ENCODE assay signal across 8 cellular contexts in genomic region chr19:11380653-11381534, GRCh38. TPM values are rescaled to one million over a fixed set of nuclear protein-coding genes. Genes with fewer than 3 reads are reported as not detected.
DNase-seq lines count a peak whose midpoint lies in the region; ATAC-seq, FAIRE-seq and TF ChIP-seq lines count a peak whose summit lies in the region.

No MANE protein-coding gene starts in this region.

- TF ChIP-seq POLR2A in endothelial cell of umbilical vein (IDR thresholded peaks at IDR 0.05; ENCODE audit: low read depth, low read length), result peak; percentile 36

- H3K4me1 ChIP-seq in CD8-positive, alpha-beta T cell (ENCODE audit: insufficient read depth, low read length), result peaks cover 47% of the 10 kb centered on the region
- peaks cover 44% of the 10 kb centered on the region for H3K4me1 ChIP-seq in endothelial cell of umbilical vein (ENCODE audit: control insufficient read depth, extremely low read depth, insufficient read depth, low read length)
- peaks cover 75% of the 10 kb centered on the region for H3K4me1 ChIP-seq in mononuclear cell (ENCODE audit: insufficient read depth, low read length)

- peak; percentile 83 for ATAC-seq in CD8-positive, alpha-beta T cell
- ATAC-seq in GM19452 (IDR thresholded peaks at IDR 0.05; ENCODE audit: unreplicated experiment) (peak; percentile 76), HG03575 (IDR thresholded peaks at IDR 0.05; ENCODE audit: extremely low read depth, insufficient number of reproducible peaks, low FRiP score, unreplicated experiment) (peak; percentile 40)

- DNase-seq in CD8-positive, alpha-beta T cell, result peak; percentile 93 to 99 (median 96)
- DNase-seq in NOMO-1 treated with dmso at 0.1 percent for 144 hours (lab: John Stamatoyannopoulos, UW; ENCODE audit: unreplicated experiment) (peak; percentile 94), endothelial cell of umbilical vein (ENCODE audit: low read depth, low spot score) (peak; percentile 95)
- DNase-seq in activated CD8-positive, alpha-beta memory T cell treated with anti-CD3 and anti-CD28 coated beads, Interleukin-2, amount 50 U/mL, for 4 hours, result peak; percentile 94
- peak; percentile 88 to 94 for DNase-seq in stimulated activated CD8-positive, alpha-beta memory T cell treated with anti-CD3 and anti-CD28 coated beads, Interleukin-2, amount 100 ng/mL, for 48 hours (ENCODE audit: low read depth in 2 of 2)

- dilution Hi-C loops in endothelial cell of umbilical vein (cut with MboI; ENCODE audit: extremely low pct_ligation_motif_present, low sequenced_read_pairs), result no loop called here

- H3K27me3 Mint-ChIP-seq in CD8-positive, alpha-beta T cell (ENCODE audit: low read depth), result peaks cover 19% of the 10 kb centered on the region

- POLR2A ChIA-PET in CD8-positive, alpha-beta T cell (lab: Charles Lee), result interaction anchor here (0.5 to 1.9 kb wide), 10 partner anchors 26 to 1774 kb away, joined by 3 to 11 read pairs (median 4); partner anchors contain the start of genes CCDC159, ODAD3, PRKCSH and TMEM205
- POLR2A ChIA-PET in endothelial cell of umbilical vein (lab: Charles Lee), result interaction anchor here (0.7 to 1.5 kb wide), 3 partner anchors 13 to 101 kb away, joined by 3 to 4 read pairs (median 3); partner anchors contain the start of gene CCDC159

- H3K36me3 Mint-ChIP-seq in CD8-positive, alpha-beta T cell, result peaks cover 12% of the 10 kb centered on the region

- CTCF ChIA-PET in CD8-positive, alpha-beta T cell (lab: Charles Lee), result interaction anchor here (0.6 to 2.4 kb wide), 18 partner anchors 10 to 584 kb away, joined by 3 to 13 read pairs (median 4); partner anchors contain the start of genes ODAD3, PRKCSH, RAB3D and ZNF763
- CTCF ChIA-PET in endothelial cell of umbilical vein (lab: Charles Lee), result interaction anchor here (0.6 to 5.5 kb wide), 31 partner anchors 8 to 161 kb away, joined by 3 to 55 read pairs (median 5); partner anchors contain the start of genes CCDC159, ELAVL3, ODAD3 and PLPPR2

- peak overlapping the region; percentile 99 for H3K27ac Mint-ChIP-seq in CD8-positive, alpha-beta T cell

- peak; percentile 88 for TF ChIP-seq CTCF in CD8-positive, alpha-beta T cell (IDR thresholded peaks at IDR 0.05)
- TF ChIP-seq CTCF in endothelial cell of umbilical vein (IDR thresholded peaks at IDR 0.05; ENCODE audit: extremely low read depth in 1 of 2, insufficient read depth in 1 of 2, low read depth in 1 of 2, low read length in 2 of 2), result peak; percentile 71 to 86

- H3K9me3 Mint-ChIP-seq in CD8-positive, alpha-beta T cell, result no peaks in the 10 kb centered on the region

- H3K9ac ChIP-seq in endothelial cell of umbilical vein (replicated peaks; ENCODE audit: extremely low read depth, insufficient read depth, low read length), result peak overlapping the region; percentile 62

- H3K79me2 ChIP-seq in endothelial cell of umbilical vein (ENCODE audit: control insufficient read depth, insufficient read depth, low read length), result peaks cover 4% of the 10 kb centered on the region

- peaks cover 6% of the 10 kb centered on the region for H3K27me3 ChIP-seq in CD8-positive, alpha-beta T cell (ENCODE audit: insufficient read depth, low read length)
- H3K27me3 ChIP-seq in endothelial cell of umbilical vein (ENCODE audit: control insufficient read depth in 2 of 2, insufficient read depth in 2 of 2, low read length in 2 of 2) (no peaks in the 10 kb centered on the region), mononuclear cell (ENCODE audit: insufficient read depth, low read length) (peaks cover 3% of the 10 kb centered on the region)

- peak overlapping the region; percentile 80 for H3K27ac ChIP-seq in CD8-positive, alpha-beta T cell (ENCODE audit: low read depth, low read length)
- H3K27ac ChIP-seq in endothelial cell of umbilical vein (ENCODE audit: insufficient read depth, low read depth, low read length), result peak overlapping the region; percentile 66

- intact Hi-C loops in CD8-positive, alpha-beta T cell (cut with DNase I, micrococcal nuclease), result loop anchor here (1.0 to 5.0 kb wide), 11 partner anchors 41 to 729 kb away; partner anchors contain the start of genes ODAD3 (in 2 of the 2), PRKCSH (in 2 of the 2), ZNF653 (in 2 of the 2) and ILF3 (in 1 of the 2)
- intact Hi-C loops in endothelial cell of umbilical vein (cut with micrococcal nuclease), result loop anchor here (1.0 to 5.0 kb wide), 7 partner anchors 26 to 101 kb away; partner anchors contain the start of genes ODAD3, PLPPR2 and PRKCSH

- no peaks in the 10 kb centered on the region for H3K9me3 ChIP-seq in CD8-positive, alpha-beta T cell (ENCODE audit: low read length)
- H3K9me3 ChIP-seq in endothelial cell of umbilical vein (replicated peaks; ENCODE audit: control insufficient read depth, insufficient read depth, low read length) (no peaks in the 10 kb centered on the region), mononuclear cell (ENCODE audit: low read depth, low read length) (no peaks in the 10 kb centered on the region)

- H2AFZ ChIP-seq in endothelial cell of umbilical vein (ENCODE audit: low read depth, low read length), result peak overlapping the region; percentile 94

- peaks cover 45% of the 10 kb centered on the region for H3K4me1 Mint-ChIP-seq in CD8-positive, alpha-beta T cell (ENCODE audit: low read depth)

- peak overlapping the region; percentile 68 for H3K4me2 ChIP-seq in endothelial cell of umbilical vein (ENCODE audit: insufficient read depth, low read length)

- H3K4me3 Mint-ChIP-seq in CD8-positive, alpha-beta T cell, result peak overlapping the region; percentile 94

- no TSS peak for BruUV-seq in endothelial cell of umbilical vein (replicated peaks; lab: Mats Ljungman, UMichigan)

- H3K4me3 ChIP-seq in CD8-positive, alpha-beta T cell (ENCODE audit: low read depth, low read length), result peak overlapping the region; percentile 72
- H3K4me3 ChIP-seq in endothelial cell of umbilical vein (replicated peaks in 1 of 3; ENCODE audit: insufficient read depth in 1 of 3, low read depth in 1 of 3, low read length in 3 of 3) (peak overlapping the region; percentile 47 to 61 (median 47)), mononuclear cell (ENCODE audit: low read length) (peak overlapping the region; percentile 54)

- H3K36me3 ChIP-seq in CD8-positive, alpha-beta T cell (ENCODE audit: insufficient read depth, low read length), result no peaks in the 10 kb centered on the region
- no peaks in the 10 kb centered on the region for H3K36me3 ChIP-seq in endothelial cell of umbilical vein (ENCODE audit: control insufficient read depth in 2 of 2, extremely low read depth in 1 of 2, insufficient read depth in 2 of 2, low read length in 2 of 2)

- peak; percentile 99 for FAIRE-seq in endothelial cell of umbilical vein (lab: Jason Lieb, UNC)

- H4K20me1 ChIP-seq in endothelial cell of umbilical vein (replicated peaks; ENCODE audit: control insufficient read depth, extremely low read depth, insufficient read depth, low read length), result no peaks in the 10 kb centered on the region

- H3K9me1 ChIP-seq in endothelial cell of umbilical vein (replicated peaks; ENCODE audit: control insufficient read depth, extremely low read depth, insufficient read depth, low read length), result no peaks in the 10 kb centered on the region

RNA-seq across cellular contexts. Expression of gene EPOR, which starts 3.2 kb away (rescaled TPM):
- 1 to 10 TPM; 9.1 to 9.5 TPM for total RNA-seq in CD8-positive, alpha-beta T cell
- 11.4 and 12.6 TPM in 2 replicates for total RNA-seq in endothelial cell of umbilical vein
- polyA plus RNA-seq in endothelial cell of umbilical vein, result 17.3 and 23.5 TPM in 2 replicates
- polyA plus RNA-seq in endothelial cell of umbilical vein (2011; cell fraction: cytosol; rRNA removed), result 9.6 and 12.8 TPM in 2 replicates
- 12.7 and 14.8 TPM in 2 replicates for polyA plus RNA-seq in endothelial cell of umbilical vein (2011; cell fraction: nucleus; rRNA removed)
- polyA plus RNA-seq in endothelial cell of umbilical vein (2012), result 7.1 and 7.4 TPM in 2 replicates
- 8.6 and 9.9 TPM in 2 replicates for polyA minus RNA-seq in endothelial cell of umbilical vein
- 10.3 TPM for polyA minus RNA-seq in endothelial cell of umbilical vein (2011; cell fraction: cytosol; rRNA and poly(A)+ RNA removed)
- polyA minus RNA-seq in endothelial cell of umbilical vein (2011; cell fraction: nucleus; rRNA and poly(A)+ RNA removed), result 2.7 and 4.0 TPM in 2 replicates
- 8.8 TPM for total RNA-seq in mononuclear cell

RNA-seq across cellular contexts. Expression of gene SWSAP1, which starts 6.4 kb away (rescaled TPM):
- 1 to 10 TPM; 2.2 to 2.4 TPM for total RNA-seq in CD8-positive, alpha-beta T cell
- 2.7 and 3.7 TPM in 2 replicates for total RNA-seq in endothelial cell of umbilical vein
- polyA plus RNA-seq in endothelial cell of umbilical vein, result 4.4 and 4.8 TPM in 2 replicates
- polyA plus RNA-seq in endothelial cell of umbilical vein (2011; cell fraction: cytosol; rRNA removed), result 2.2 and 3.3 TPM in 2 replicates
- 1.5 and 1.7 TPM in 2 replicates for polyA plus RNA-seq in endothelial cell of umbilical vein (2011; cell fraction: nucleus; rRNA removed)
- polyA plus RNA-seq in endothelial cell of umbilical vein (2012), result 2.3 and 2.8 TPM in 2 replicates
- 0.49 and 1.6 TPM in 2 replicates for polyA minus RNA-seq in endothelial cell of umbilical vein
- 0.92 TPM for polyA minus RNA-seq in endothelial cell of umbilical vein (2011; cell fraction: cytosol; rRNA and poly(A)+ RNA removed)
- 0.72 and 1.5 TPM in 2 replicates for polyA minus RNA-seq in endothelial cell of umbilical vein (2011; cell fraction: nucleus; rRNA and poly(A)+ RNA removed)
- total RNA-seq in mononuclear cell, result 0.94 TPM

RNA-seq across cellular contexts. Expression of gene PLPPR2, which starts 25.7 kb away (rescaled TPM):
- total RNA-seq in CD8-positive, alpha-beta T cell, result 1 to 10 TPM; 6.0 to 6.2 TPM
- total RNA-seq in endothelial cell of umbilical vein, result 22.8 and 23.7 TPM in 2 replicates
- 28.7 and 34.5 TPM in 2 replicates for polyA plus RNA-seq in endothelial cell of umbilical vein
- polyA plus RNA-seq in endothelial cell of umbilical vein (2011; cell fraction: cytosol; rRNA removed), result 14.0 and 19.1 TPM in 2 replicates
- polyA plus RNA-seq in endothelial cell of umbilical vein (2011; cell fraction: nucleus; rRNA removed), result 36.5 and 47.7 TPM in 2 replicates
- polyA plus RNA-seq in endothelial cell of umbilical vein (2012), result 24.8 and 32.4 TPM in 2 replicates
- polyA minus RNA-seq in endothelial cell of umbilical vein, result 10.7 and 14.5 TPM in 2 replicates
- 6.2 TPM for polyA minus RNA-seq in endothelial cell of umbilical vein (2011; cell fraction: cytosol; rRNA and poly(A)+ RNA removed)
- polyA minus RNA-seq in endothelial cell of umbilical vein (2011; cell fraction: nucleus; rRNA and poly(A)+ RNA removed), result 5.4 and 14.8 TPM in 2 replicates
- 7.3 TPM for total RNA-seq in mononuclear cell

RNA-seq across cellular contexts. Expression of gene CCDC159, which starts 34.6 kb away (rescaled TPM):
- 10 to 100 TPM; 26.9 to 36.4 TPM for total RNA-seq in CD8-positive, alpha-beta T cell
- total RNA-seq in endothelial cell of umbilical vein (30.3 and 31.6 TPM in 2 replicates), mononuclear cell (15.6 TPM)
- polyA plus RNA-seq in endothelial cell of umbilical vein, result 28.2 and 30.0 TPM in 2 replicates
- polyA plus RNA-seq in endothelial cell of umbilical vein (2011; cell fraction: cytosol; rRNA removed), result 20.0 and 24.7 TPM in 2 replicates
- 181 and 184 TPM in 2 replicates for polyA plus RNA-seq in endothelial cell of umbilical vein (2011; cell fraction: nucleus; rRNA removed)
- polyA plus RNA-seq in endothelial cell of umbilical vein (2012), result 24.1 and 35.7 TPM in 2 replicates
- 12.7 and 27.0 TPM in 2 replicates for polyA minus RNA-seq in endothelial cell of umbilical vein
- polyA minus RNA-seq in endothelial cell of umbilical vein (2011; cell fraction: cytosol; rRNA and poly(A)+ RNA removed), result 2.5 TPM
- 21.9 and 31.9 TPM in 2 replicates for polyA minus RNA-seq in endothelial cell of umbilical vein (2011; cell fraction: nucleus; rRNA and poly(A)+ RNA removed)

RNA-seq across cellular contexts. Expression of gene TMEM205, which starts 34.8 kb away (rescaled TPM):
- 10 to 100 TPM in 1 of 2 experiments, 1 to 10 TPM in 1; 6.5 to 10.6 TPM for total RNA-seq in CD8-positive, alpha-beta T cell
- total RNA-seq in endothelial cell of umbilical vein (57.3 and 58.9 TPM in 2 replicates), mononuclear cell (34.3 TPM)
- polyA plus RNA-seq in endothelial cell of umbilical vein, result 345 and 364 TPM in 2 replicates
- polyA plus RNA-seq in endothelial cell of umbilical vein (2011; cell fraction: cytosol; rRNA removed), result 252 and 288 TPM in 2 replicates
- 148 and 156 TPM in 2 replicates for polyA plus RNA-seq in endothelial cell of umbilical vein (2011; cell fraction: nucleus; rRNA removed)
- 85.8 and 87.3 TPM in 2 replicates for polyA plus RNA-seq in endothelial cell of umbilical vein (2012)
- polyA minus RNA-seq in endothelial cell of umbilical vein, result 99.9 and 106 TPM in 2 replicates
- polyA minus RNA-seq in endothelial cell of umbilical vein (2011; cell fraction: cytosol; rRNA and poly(A)+ RNA removed), result 20.3 TPM
- polyA minus RNA-seq in endothelial cell of umbilical vein (2011; cell fraction: nucleus; rRNA and poly(A)+ RNA removed), result 14.5 and 17.6 TPM in 2 replicates

Comparison
In these comparisons a context has a peak if more than half of its experiments do, and no peak if none do; other contexts are left out.
1. Peak in every context shown above with its lines: DNase-seq, ATAC-seq, H3K4me3 ChIP-seq and H3K27ac ChIP-seq.